ENCODE assay signal across 13 cellular contexts in the genomic region with DNA sequence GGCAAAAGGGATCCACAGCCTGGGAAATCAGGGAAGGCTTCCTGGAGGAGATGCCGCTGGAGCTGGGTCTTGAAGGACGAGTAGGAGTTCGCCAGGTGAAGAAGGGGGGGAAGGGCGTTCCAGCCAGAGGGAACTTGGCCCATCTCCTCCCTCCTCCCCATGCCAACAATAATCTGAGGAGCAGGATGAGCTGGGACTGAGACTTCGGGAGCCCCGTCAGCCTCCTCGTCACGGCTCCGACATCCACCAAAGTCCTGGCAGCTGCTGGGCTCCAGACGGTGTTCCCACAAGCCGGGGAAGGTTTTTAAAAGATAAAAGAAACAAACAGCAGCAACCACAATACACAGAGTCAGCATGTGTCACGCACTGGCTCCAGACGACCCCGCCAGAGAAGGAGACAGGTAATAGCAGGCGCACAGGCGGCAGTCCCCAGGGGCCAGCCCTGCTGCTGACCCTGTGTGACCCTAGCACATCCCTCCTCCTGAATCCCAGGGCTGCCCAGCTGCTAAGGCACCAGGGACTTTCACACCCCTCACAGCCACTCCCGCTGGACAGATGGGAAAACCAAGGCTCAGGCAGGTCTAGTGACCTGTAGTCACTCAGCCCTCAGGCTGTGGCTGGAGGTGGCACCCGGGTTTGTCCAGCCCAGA. TPM values are rescaled to one million over a fixed set of nuclear protein-coding genes. Genes with fewer than 3 reads are reported as not detected.
DNase-seq lines count a peak whose midpoint lies in the region; ATAC-seq and TF ChIP-seq lines count a peak whose summit lies in the region.
"Had no signal": no experiment of that assay in that cellular context is flagged by ENCODE, and none has a peak within 500 bp of the region (broad histone marks: within the 10 kb centered on the region; RNA-seq: fewer than 3 reads in every experiment).

No MANE protein-coding gene starts in this region.

- no peak overlapping the region for H3K4me3 ChIP-seq in HUES48 (ENCODE audit: low read depth, low read length)
- no peak overlapping the region for H3K4me3 ChIP-seq in mucosa of descending colon
- no peak overlapping the region for H3K4me3 ChIP-seq in uterus
- H3K4me3 ChIP-seq: HAP-1 had no signal

- H3K9ac ChIP-seq in HUES48 (ENCODE audit: low read depth, low read length), result no peak overlapping the region

- peaks cover 9% of the 10 kb centered on the region; the same call in 1 of the 2 replicates for H3K4me1 ChIP-seq in HUES48 (ENCODE audit: control insufficient read depth, insufficient read depth, low read length)
- H3K4me1 ChIP-seq in mucosa of descending colon (ENCODE audit: low read depth), result no peaks in the 10 kb centered on the region
- no peaks in the 10 kb centered on the region for H3K4me1 ChIP-seq in uterus

- intact Hi-C loops in mucosa of descending colon (cut with DNase I, micrococcal nuclease), result no loop called here
- intact Hi-C loops in uterus (cut with DNase I; ENCODE audit: low total_unique reads), result no loop called here

- no peak for TF ChIP-seq CTCF in mucosa of descending colon (IDR thresholded peaks at IDR 0.05)
- no peak for TF ChIP-seq CTCF in uterus (IDR thresholded peaks at IDR 0.05)

- peak; percentile 55 for DNase-seq in A172 (ENCODE audit: low spot score)
- DNase-seq in brain pericyte (ENCODE audit: low read depth, low spot score), result peak; percentile 74
- peak in 1 of 3 donors; percentile 41 for DNase-seq in mucosa of descending colon
- no peak for DNase-seq in DMS53 (lab: John Stamatoyannopoulos, UW)
- DNase-seq in uterus, result no peak
- DNase-seq in activated CD4-positive, alpha-beta T cell treated with anti-CD3 and anti-CD28 coated beads, Interleukin-2, amount 50 U/mL, for 4 hours, result no peak
- DNase-seq in iPS-NIHi11 (ENCODE audit: low spot score), result no peak
- DNase-seq: activated CD8-positive, alpha-beta memory T cell treated with anti-CD3 and anti-CD28 coated beads for 24 hours; NCI-H526; stimulated activated CD4-positive, alpha-beta T cell treated with anti-CD3 and anti-CD28 coated beads, Interleukin-12 subunit alpha, Interleukin-12 subunit beta, amount 100 ng/mL, for 4 hours; T-cell had no signal

- ATAC-seq in mucosa of descending colon, result peak; percentile 12
- ATAC-seq: T-cell had no signal

- H3K27ac ChIP-seq in HUES48 (ENCODE audit: low read depth, low read length), result peak overlapping the region; percentile 59
- no peak overlapping the region for H3K27ac ChIP-seq in uterus

- H3K36me3 ChIP-seq in HUES48 (ENCODE audit: control insufficient read depth, insufficient read depth, low read length) (peaks cover 34% of the 10 kb centered on the region), mucosa of descending colon (ENCODE audit: low read depth) (no peaks in the 10 kb centered on the region), uterus (no peaks in the 10 kb centered on the region)

- H3K9me3 ChIP-seq in HUES48 (ENCODE audit: control insufficient read depth, insufficient read depth, low read length) (no peaks in the 10 kb centered on the region), mucosa of descending colon (no peaks in the 10 kb centered on the region), uterus (no peaks in the 10 kb centered on the region)
- H3K9me3 ChIP-seq: HAP-1 had no signal

- no peaks in the 10 kb centered on the region for H3K27me3 ChIP-seq in HUES48 (ENCODE audit: control insufficient read depth, insufficient read depth, low read length)
- no peaks in the 10 kb centered on the region for H3K27me3 ChIP-seq in uterus

- TF ChIP-seq POLR2A in uterus (IDR thresholded peaks at IDR 0.05), result no peak

RNA-seq across cellular contexts. Expression of a gene that starts 37.3 kb away (rescaled TPM):
- total RNA-seq in A172 (2014; rRNA removed; shearing (Covaris generic)), result 45.7 and 51.5 TPM in 2 replicates
- total RNA-seq in mucosa of descending colon (10 to 100 TPM; 42.5 to 80.7 (median 65.7) TPM), uterus (100 to 1,000 TPM in 2 of 4 donors, 10 to 100 TPM in 2; 45.7 to 558 (median 101) TPM)

RNA-seq across cellular contexts. Expression of a gene that starts 39.7 kb away (rescaled TPM):
- 83.1 and 92.5 TPM in 2 replicates for total RNA-seq in A172 (2014; rRNA removed; shearing (Covaris generic))
- total RNA-seq in mucosa of descending colon (10 to 100 TPM; 32.7 to 62.4 (median 37.7) TPM), uterus (10 to 100 TPM in 3 of 4 donors, 1 to 10 TPM in 1; 9.4 to 31.8 (median 19.6) TPM)

Comparison
In these comparisons a context has a peak if more than half of its experiments do, and no peak if none do; other contexts are left out.
1. DNase-seq: peak in A172 (single experiment) and brain pericyte (single experiment); none in DMS53 (single experiment), uterus (0 of 2), activated CD4-positive, alpha-beta T cell treated with anti-CD3 and anti-CD28 coated beads, Interleukin-2, amount 50 U/mL, for 4 hours (0 of 2) and iPS-NIHi11 (single experiment).